Comparison of ENCODE assay signal across 28 cellular contexts in the genomic region with DNA sequence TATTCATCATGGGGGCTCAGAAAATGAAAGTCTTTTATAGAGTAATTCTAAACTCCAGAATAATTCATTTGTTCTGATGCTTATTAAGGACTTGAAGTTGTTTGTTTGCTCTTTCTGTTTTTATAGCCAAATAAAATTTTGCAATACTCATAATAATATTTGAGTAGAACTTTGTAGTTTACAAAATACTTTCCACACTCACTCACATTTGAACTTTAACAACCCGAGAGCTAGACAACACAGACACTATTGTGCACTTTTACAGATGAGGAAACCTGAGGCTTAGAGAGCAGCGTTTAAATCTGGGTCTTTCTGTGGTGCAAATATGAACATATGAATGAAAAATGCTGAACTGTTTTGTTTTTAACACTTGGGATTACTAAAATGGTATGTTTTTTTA.
DNase-seq lines count a peak whose midpoint lies in the region; ATAC-seq and TF ChIP-seq lines count a peak whose summit lies in the region.
"Had no signal": no experiment of that assay in that cellular context is flagged by ENCODE, and none has a peak within 500 bp of the region (broad histone marks: within the 10 kb centered on the region; RNA-seq: fewer than 3 reads in every experiment).

No MANE protein-coding gene starts in this region.

- TF ChIP-seq POLR2A in vagina (IDR thresholded peaks at IDR 0.05) = no peak

- DNase-seq in activated T-cell treated with anti-CD3 and anti-CD28 coated beads, Interleukin-2, amount 50 U/mL, for 72 hours = no peak
- DNase-seq in activated T-cell treated with anti-CD3 and anti-CD28 coated beads, Interleukin-2, amount 50 U/mL, for 1 hour = no peak
- DNase-seq in PC-3 (peak; percentile 89), vagina (ENCODE audit: extremely low spot score in 2 of 2) (no peak), HEK293T (ENCODE audit: extremely low spot score) (no peak)
- DNase-seq: activated CD4-positive, alpha-beta T cell treated with anti-CD3 and anti-CD28 coated beads, Interleukin-2, amount 50 U/mL, for 4 hours; activated naive CD4-positive, alpha-beta T cell treated with anti-CD3 and anti-CD28 coated beads, Interleukin-2, amount 10 ng/mL, durations not matched to agents 7 days and 5 days; anterior cingulate cortex; CD8-positive, alpha-beta T cell; DMS 273 treated with DMSO at 0.1 percent for 48 hours; MM.1S; NCI-H2081 treated with DMSO at 0.1 percent for 48 hours; NCI-H226; NCI-H69; right cardiac atrium; Right ventricle myocardium superior; stimulated activated CD4-positive, alpha-beta T cell treated with anti-CD3 and anti-CD28 coated beads, Interleukin-2, amount 100 ng/mL, for 24 hours; stimulated activated CD8-positive, alpha-beta memory T cell treated with anti-CD3 and anti-CD28 coated beads, Interleukin-4, amount 100 ng/mL, for 48 hours; T-helper 2 cell; tibial artery had no signal

- CTCF ChIA-PET in PC-3 (lab: Charles Lee) (no interaction called here), HEK293T (lab: Yijun Ruan, JAX) (no interaction called here)

- H3K4me1 ChIP-seq in PC-3 (ENCODE audit: insufficient read depth, low read length) = peaks cover 45% of the 10 kb centered on the region
- H3K4me1 ChIP-seq in liver (ENCODE audit: control insufficient read depth in 4 of 4, insufficient read depth in 4 of 4, low read length in 3 of 4) = peaks cover 0 to 18% (median 11%) of the 10 kb centered on the region in 4 donors
- H3K4me1 ChIP-seq in vagina = peaks cover 52% of the 10 kb centered on the region

- H3K27me3 ChIP-seq in PC-3 (ENCODE audit: low read length) = no peaks in the 10 kb centered on the region
- H3K27me3 ChIP-seq in liver (ENCODE audit: control insufficient read depth in 4 of 4, insufficient read depth in 4 of 4, low read length in 3 of 4) = no peaks in the 10 kb centered on the region
- no peaks in the 10 kb centered on the region for H3K27me3 ChIP-seq in vagina
- H3K27me3 ChIP-seq: neutrophil, tibial artery had no signal

- ATAC-seq in activated T-cell treated with anti-CD3 and anti-CD28 coated beads, Interleukin-2, amount 50 U/mL, for 72 hours (replicated peaks in 1 of 2) = no peak
- ATAC-seq in PC-3 (peak; percentile 70), HG03378 (IDR thresholded peaks at IDR 0.05; ENCODE audit: unreplicated experiment) (no peak), GM21723 (IDR thresholded peaks at IDR 0.05; ENCODE audit: unreplicated experiment) (no peak)
- ATAC-seq: activated CD4-positive, CD25-positive, alpha-beta regulatory T cell treated with anti-CD3 and anti-CD28 coated beads, Interleukin-2, amount 50 U/mL, for 24 hours; CD8-positive, alpha-beta T cell; right cardiac atrium had no signal

- TF ChIP-seq CTCF in PC-3 (conservative IDR thresholded peaks at IDR 0.05; ENCODE audit: low read depth, low read length) (no peak), liver (IDR thresholded peaks at IDR 0.05; ENCODE audit: low read depth, low read length, missing input control) (no peak), vagina (IDR thresholded peaks at IDR 0.05) (no peak)

- intact Hi-C loops in PC-3 (cut with micrococcal nuclease) = loop anchor here (1.0 to 2.0 kb wide), 4 partner anchors 15 to 70 kb away; no protein-coding TSS in a partner anchor
- intact Hi-C loops in vagina (cut with DNase I) = no loop called here

- H3K27ac ChIP-seq in PC-3 (ENCODE audit: low read length) = peak overlapping the region; percentile 1; the same call in 1 of the 2 replicates
- H3K27ac ChIP-seq in liver (ENCODE audit: low read depth in 1 of 2, low read length in 2 of 2) = no peak overlapping the region
- H3K27ac ChIP-seq in vagina = peak overlapping the region; percentile 10
- H3K27ac ChIP-seq: 22Rv1, neutrophil, tibial artery had no signal

- POLR2A ChIA-PET in PC-3 (lab: Charles Lee; ENCODE audit: unreplicated experiment) = interaction anchor here (0.7 kb wide), 1 partner anchor 15 kb away, joined by 5 read pairs; no protein-coding TSS in a partner anchor
- POLR2A ChIA-PET in HEK293T (lab: Yijun Ruan, JAX) = no interaction called here

- H3K9ac ChIP-seq in PC-3 (ENCODE audit: low read length) (no peak overlapping the region), liver (ENCODE audit: low read depth in 1 of 2, low read length in 2 of 2) (no peak overlapping the region)

- H3K4me3 Mint-ChIP-seq in activated T-cell treated with anti-CD3 and anti-CD28 coated beads, Interleukin-2, amount 50 U/mL, for 72 hours = no peak overlapping the region
- H3K4me3 Mint-ChIP-seq: activated naive CD4-positive, alpha-beta T cell treated with anti-CD3 and anti-CD28 coated beads, Interleukin-2, amount 10 ng/mL, durations not matched to agents 7 days and 5 days; activated T-helper 1 cell treated with anti-CD3 and anti-CD28 coated beads, Interleukin-12 subunit alpha, Interleukin-12 subunit beta, Interleukin-2, Interleukin-4 antibody, amounts not matched to agents 30 ng/mL and 10 ng/mL and 1 ng/mL, durations not matched to agents 14 hours and 24 hours and 36 hours; CD8-positive, alpha-beta T cell; stimulated activated naive CD8-positive, alpha-beta T cell treated with anti-CD3 and anti-CD28 coated beads, Interleukin-15, Interleukin-2, amounts not matched to agents 100 ng/mL and 50 ng/mL, for 24 hours had no signal

- peaks cover 0 to 2% of the 10 kb centered on the region in 2 donors for H3K36me3 Mint-ChIP-seq in activated T-cell treated with anti-CD3 and anti-CD28 coated beads, Interleukin-2, amount 50 U/mL, for 72 hours (ENCODE audit: insufficient read depth in 2 of 2)
- H3K36me3 Mint-ChIP-seq: activated naive CD4-positive, alpha-beta T cell treated with anti-CD3 and anti-CD28 coated beads, Interleukin-2, amount 10 ng/mL, durations not matched to agents 7 days and 5 days had no signal

- H2AFZ ChIP-seq in PC-3 (ENCODE audit: low read length) = no peak overlapping the region

- peaks cover 49% of the 10 kb centered on the region for H4K20me1 ChIP-seq in PC-3 (ENCODE audit: low read length)

- H3K9me3 ChIP-seq in PC-3 (ENCODE audit: low read length) = no peaks in the 10 kb centered on the region
- no peaks in the 10 kb centered on the region for H3K9me3 ChIP-seq in liver (ENCODE audit: control insufficient read depth in 4 of 4, low read length in 3 of 4)
- H3K9me3 ChIP-seq in vagina = no peaks in the 10 kb centered on the region
- H3K9me3 ChIP-seq: neutrophil, tibial artery had no signal

- H3K27ac Mint-ChIP-seq in activated T-cell treated with anti-CD3 and anti-CD28 coated beads, Interleukin-2, amount 50 U/mL, for 72 hours = peak overlapping the region; percentile 61
- H3K27ac Mint-ChIP-seq: activated naive CD4-positive, alpha-beta T cell treated with anti-CD3 and anti-CD28 coated beads, Interleukin-2, amount 10 ng/mL, durations not matched to agents 7 days and 5 days; activated T-helper 1 cell treated with anti-CD3 and anti-CD28 coated beads, Interleukin-12 subunit alpha, Interleukin-12 subunit beta, Interleukin-2, Interleukin-4 antibody, amounts not matched to agents 30 ng/mL and 10 ng/mL and 1 ng/mL, durations not matched to agents 14 hours and 24 hours and 36 hours; CD8-positive, alpha-beta T cell; stimulated activated naive CD8-positive, alpha-beta T cell treated with anti-CD3 and anti-CD28 coated beads, Interleukin-15, Interleukin-2, amounts not matched to agents 100 ng/mL and 50 ng/mL, for 24 hours had no signal

- no peaks in the 10 kb centered on the region for H3K9me3 Mint-ChIP-seq in activated T-cell treated with anti-CD3 and anti-CD28 coated beads, Interleukin-2, amount 50 U/mL, for 72 hours
- H3K9me3 Mint-ChIP-seq: activated naive CD4-positive, alpha-beta T cell treated with anti-CD3 and anti-CD28 coated beads, Interleukin-2, amount 10 ng/mL, durations not matched to agents 7 days and 5 days; activated T-helper 1 cell treated with anti-CD3 and anti-CD28 coated beads, Interleukin-12 subunit alpha, Interleukin-12 subunit beta, Interleukin-2, Interleukin-4 antibody, amounts not matched to agents 30 ng/mL and 10 ng/mL and 1 ng/mL, durations not matched to agents 14 hours and 24 hours and 36 hours; CD8-positive, alpha-beta T cell; stimulated activated naive CD8-positive, alpha-beta T cell treated with anti-CD3 and anti-CD28 coated beads, Interleukin-15, Interleukin-2, amounts not matched to agents 100 ng/mL and 50 ng/mL, for 24 hours had no signal

- H3K27me3 Mint-ChIP-seq in activated T-cell treated with anti-CD3 and anti-CD28 coated beads, Interleukin-2, amount 50 U/mL, for 72 hours (ENCODE audit: low read depth) = no peaks in the 10 kb centered on the region
- H3K27me3 Mint-ChIP-seq: activated naive CD4-positive, alpha-beta T cell treated with anti-CD3 and anti-CD28 coated beads, Interleukin-2, amount 10 ng/mL, durations not matched to agents 7 days and 5 days; stimulated activated naive CD8-positive, alpha-beta T cell treated with anti-CD3 and anti-CD28 coated beads, Interleukin-15, Interleukin-2, amounts not matched to agents 100 ng/mL and 50 ng/mL, for 24 hours had no signal

- H3K36me3 ChIP-seq in PC-3 (ENCODE audit: low read depth, low read length) = no peaks in the 10 kb centered on the region
- no peaks in the 10 kb centered on the region for H3K36me3 ChIP-seq in liver (ENCODE audit: control insufficient read depth in 4 of 4, insufficient read depth in 3 of 4, low read depth in 1 of 4, low read length in 3 of 4)
- no peaks in the 10 kb centered on the region for H3K36me3 ChIP-seq in vagina
- H3K36me3 ChIP-seq: neutrophil, tibial artery had no signal

- no peak for TF ChIP-seq RAD21 in liver (IDR thresholded peaks at IDR 0.05)

- peak overlapping the region; percentile 0; the same call in 1 of the 2 replicates for H3K4me3 ChIP-seq in PC-3 (ENCODE audit: low read length)
- no peak overlapping the region for H3K4me3 ChIP-seq in liver (ENCODE audit: low read depth in 1 of 3, low read length in 3 of 3)
- no peak overlapping the region for H3K4me3 ChIP-seq in vagina
- H3K4me3 ChIP-seq: tibial artery had no signal

- 42% methylated on average over 2 of the region's 2 CpGs for WGBS in liver

- no TSS peak for BruUV-seq in PC-3 (replicated peaks; lab: Mats Ljungman, UMichigan)

- peaks cover 32% of the 10 kb centered on the region for H3K4me1 Mint-ChIP-seq in activated T-cell treated with anti-CD3 and anti-CD28 coated beads, Interleukin-2, amount 50 U/mL, for 72 hours (ENCODE audit: low read depth)
- H3K4me1 Mint-ChIP-seq: activated naive CD4-positive, alpha-beta T cell treated with anti-CD3 and anti-CD28 coated beads, Interleukin-2, amount 10 ng/mL, durations not matched to agents 7 days and 5 days had no signal

- peaks cover 6% of the 10 kb centered on the region for H3F3A ChIP-seq in PC-3 (ENCODE audit: low read length, unreplicated experiment)

- peak overlapping the region; percentile 23 for H3K4me2 ChIP-seq in PC-3 (ENCODE audit: low read length)

- H3K9me2 ChIP-seq in PC-3 (replicated peaks; ENCODE audit: low read length) = no peaks in the 10 kb centered on the region

- H3K79me2 ChIP-seq in PC-3 (ENCODE audit: low read length) = peaks cover 78% of the 10 kb centered on the region

TF ChIP-seq in liver, 16 proteins besides CTCF, POLR2A, EP300 and RAD21 (continues in another document):
- TF ChIP-seq RXRA (IDR thresholded peaks at IDR 0.05) (peak; percentile 28 to 44), YY1 (IDR thresholded peaks at IDR 0.05) (no peak), EGR1 (IDR thresholded peaks at IDR 0.05; ENCODE audit: low read depth in 2 of 2) (no peak)

TF ChIP-seq in HEK293T, 16 proteins besides CTCF, POLR2A, EP300 and RAD21 (continues in another document):
- no peak for TF ChIP-seq HDGF (IDR thresholded peaks at IDR 0.05; ENCODE audit: borderline replicate concordance)
- no peak for TF ChIP-seq CTBP1 (IDR thresholded peaks at IDR 0.05; ENCODE audit: borderline replicate concordance)
- no peak for TF ChIP-seq NFRKB (IDR thresholded peaks at IDR 0.05)

Comparison
In these comparisons a context has a peak if more than half of its experiments do, and no peak if none do; other contexts are left out.
1. H3K27ac ChIP-seq: peak in PC-3 (single experiment) and vagina (single experiment); none in liver (0 of 2).